In the genomic region with DNA sequence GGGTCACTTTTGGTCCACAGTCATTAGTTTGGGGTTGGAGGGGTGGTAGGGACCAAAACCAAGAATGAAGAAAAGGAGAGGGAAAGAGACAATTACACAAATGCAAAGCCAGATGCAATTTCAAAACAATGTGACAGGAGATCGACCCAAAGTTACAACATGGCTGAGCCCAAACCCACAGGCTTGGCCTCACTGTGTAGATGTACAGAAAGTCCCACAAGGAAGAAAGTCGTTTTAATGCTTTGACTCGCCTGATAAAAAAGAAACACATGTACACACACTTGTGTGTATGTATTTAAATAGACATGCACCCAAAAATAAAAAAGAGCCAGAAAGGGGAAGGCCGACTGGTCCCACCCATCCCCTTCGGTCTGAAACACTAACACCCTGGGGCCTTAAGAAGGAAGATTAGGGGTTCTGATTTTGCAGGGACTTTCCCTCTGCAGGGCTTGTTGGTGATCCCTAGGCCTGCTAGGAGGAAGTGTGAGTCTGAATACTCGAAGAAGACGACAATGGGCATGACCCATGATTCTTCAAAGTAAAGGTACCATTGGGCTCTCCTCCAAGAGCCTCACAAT, we compare ENCODE assay signal across 9 cellular contexts.
DNase-seq lines count a peak whose midpoint lies in the region; ATAC-seq and TF ChIP-seq lines count a peak whose summit lies in the region.
"Had no signal": no experiment of that assay in that cellular context is flagged by ENCODE, and none has a peak within 500 bp of the region (broad histone marks: within the 10 kb centered on the region; RNA-seq: fewer than 3 reads in every experiment).

No MANE protein-coding gene starts in this region.

- no peaks in the 10 kb centered on the region for H3K27me3 ChIP-seq in Karpas-422 (ENCODE audit: low read length)
- H3K27me3 ChIP-seq in hepatocyte = no peaks in the 10 kb centered on the region

- peaks cover 71% of the 10 kb centered on the region for H3K79me2 ChIP-seq in Karpas-422 (ENCODE audit: low read length)
- peaks cover 6% of the 10 kb centered on the region for H3K79me2 ChIP-seq in hepatocyte

- in situ Hi-C loops in GM13977 (cut with MboI; ENCODE audit: low pct_unique_long_range_greater_than_20kb, low sequenced_read_pairs, unreplicated experiment) = loop anchor here (25.0 kb wide), 1 partner anchor 446 kb away; no protein-coding TSS in a partner anchor

- ATAC-seq in GM21526 (IDR thresholded peaks at IDR 0.05; ENCODE audit: low FRiP score, unreplicated experiment) = peak; percentile 68
- no peak for ATAC-seq in left colon

- H3K9ac ChIP-seq in Karpas-422 (ENCODE audit: low read length) = peak overlapping the region; percentile 53; the same call in 1 of the 2 replicates

- H3K27ac ChIP-seq in Karpas-422 (ENCODE audit: low read length) (peak overlapping the region; percentile 87), hepatocyte (no peak overlapping the region)
- H3K27ac ChIP-seq: cardiac muscle cell had no signal

- intact Hi-C loops in left colon (cut with DNase I, micrococcal nuclease) = no loop called here

- H3K4me2 ChIP-seq in Karpas-422 (ENCODE audit: low read depth, low read length, poor library complexity, severe bottlenecking) (peak overlapping the region; percentile 45), hepatocyte (no peak overlapping the region)

- no peak overlapping the region for H2AFZ ChIP-seq in Karpas-422 (ENCODE audit: low read length)
- no peak overlapping the region for H2AFZ ChIP-seq in hepatocyte

- H3K9me2 ChIP-seq in Karpas-422 (replicated peaks; ENCODE audit: insufficient read depth, low read length) (no peaks in the 10 kb centered on the region), hepatocyte (replicated peaks; ENCODE audit: insufficient read depth) (no peaks in the 10 kb centered on the region)

- peak; percentile 51 for DNase-seq in GM13977 (ENCODE audit: low spot score)
- DNase-seq in Karpas-422 = peak; percentile 50
- DNase-seq in germinal center (ENCODE audit: low spot score) = peak; percentile 79
- DNase-seq in inferior parietal cortex (ENCODE audit: extremely low spot score) = no peak
- no peak for DNase-seq in left colon
- no peak for DNase-seq in hepatocyte (ENCODE audit: low spot score)
- DNase-seq in DMS 273 (lab: John Stamatoyannopoulos, UW; ENCODE audit: unreplicated experiment) = no peak

- H3K4me1 ChIP-seq in Karpas-422 (ENCODE audit: low read length) = peaks cover 95% of the 10 kb centered on the region
- H3K4me1 ChIP-seq in hepatocyte (ENCODE audit: insufficient read depth) = no peaks in the 10 kb centered on the region

- H3K36me3 ChIP-seq in Karpas-422 (ENCODE audit: insufficient read depth, low read length) (peaks cover 55% of the 10 kb centered on the region; the same call in 1 of the 2 replicates), hepatocyte (replicated peaks; ENCODE audit: insufficient read depth, low read depth) (no peaks in the 10 kb centered on the region)
- H3K36me3 ChIP-seq: cardiac muscle cell had no signal

- H4K20me1 ChIP-seq in Karpas-422 (ENCODE audit: insufficient read depth, low read depth, low read length) = peaks cover 20% of the 10 kb centered on the region; the same call in 1 of the 2 replicates
- no peaks in the 10 kb centered on the region for H4K20me1 ChIP-seq in hepatocyte (ENCODE audit: insufficient read depth, poor library complexity, severe bottlenecking)

- H3K9me3 ChIP-seq in Karpas-422 (ENCODE audit: low read length) (no peaks in the 10 kb centered on the region), hepatocyte (ENCODE audit: low read depth) (no peaks in the 10 kb centered on the region)

- WGBS in hepatocyte (ENCODE audit: low lambda C conversion rate, missing lambda C conversion rate) = 95% methylated on average over 7 of the region's 7 CpGs

- TF ChIP-seq CTCF in GM13977 (IDR thresholded peaks at IDR 0.05; ENCODE audit: extremely low read depth, insufficient read depth, missing control alignments) (no peak), hepatocyte (IDR thresholded peaks at IDR 0.05; ENCODE audit: poor library complexity) (no peak)

- H3K4me3 ChIP-seq in Karpas-422 (ENCODE audit: low read length) (no peak overlapping the region), hepatocyte (no peak overlapping the region)
- H3K4me3 ChIP-seq: cardiac muscle cell had no signal

Comparison
In these comparisons a context has a peak if more than half of its experiments do, and no peak if none do; other contexts are left out.
1. DNase-seq: peak in GM13977 (single experiment), Karpas-422 (single experiment) and germinal center (single experiment); none in inferior parietal cortex (single experiment), left colon (0 of 2), hepatocyte (single experiment) and DMS 273 (single experiment).